ENCODE assay signal across 20 cellular contexts in the genomic region with DNA sequence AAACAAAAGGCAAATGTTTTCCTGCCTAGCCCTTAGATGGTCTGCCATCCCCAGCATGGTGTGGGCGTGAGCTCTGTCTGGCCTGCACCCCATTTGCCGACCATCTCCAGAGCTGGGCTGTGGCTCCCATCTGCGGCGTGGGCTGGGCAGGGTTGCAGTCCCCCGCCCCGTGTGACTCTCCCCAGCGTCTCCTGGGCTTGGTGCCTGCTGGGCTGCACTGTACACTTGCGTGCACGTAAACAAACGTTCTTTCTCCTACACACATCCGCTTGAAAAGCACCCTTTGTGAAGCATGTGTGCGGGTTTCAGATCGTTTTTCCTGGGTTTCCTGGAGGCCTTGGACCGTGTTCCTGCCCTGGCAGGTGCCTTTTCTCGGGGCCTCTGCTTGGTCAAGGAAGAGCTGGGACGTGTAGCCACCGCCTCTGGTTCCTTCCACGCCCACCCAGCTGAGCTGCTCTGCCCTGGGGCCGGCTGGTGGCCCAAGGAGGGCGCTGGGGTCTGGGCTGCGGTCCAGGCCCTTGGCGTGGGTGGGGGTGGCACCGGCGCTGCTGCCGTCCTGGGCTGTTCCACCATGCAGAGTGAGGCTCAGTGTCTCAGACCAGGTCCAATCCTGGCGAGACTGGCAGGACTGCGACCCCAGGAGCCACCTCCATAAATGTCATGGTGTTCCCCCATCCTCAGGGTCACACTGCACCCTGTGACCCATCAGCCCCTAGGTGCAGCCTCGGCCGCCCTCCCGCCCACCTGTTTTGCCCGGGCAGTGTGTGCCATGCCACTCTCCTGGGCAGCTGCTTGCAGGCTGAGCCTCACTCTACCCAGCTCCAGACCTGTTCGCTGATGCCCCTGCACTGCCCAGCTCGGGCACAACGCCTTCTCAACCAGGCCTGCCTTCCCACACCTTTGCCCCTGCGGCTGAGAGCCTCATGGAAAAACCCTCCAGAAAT. TPM values are rescaled to one million over a fixed set of nuclear protein-coding genes. Genes with fewer than 3 reads are reported as not detected.
DNase-seq lines count a peak whose midpoint lies in the region; ATAC-seq, FAIRE-seq and TF ChIP-seq lines count a peak whose summit lies in the region.
"Had no signal": no experiment of that assay in that cellular context is flagged by ENCODE, and none has a peak within 500 bp of the region (broad histone marks: within the 10 kb centered on the region; RNA-seq: fewer than 3 reads in every experiment).

No MANE protein-coding gene starts in this region.

- H4K20me1 ChIP-seq in K562 (replicated peaks; ENCODE audit: control insufficient read depth, insufficient read depth, low read length) = no peaks in the 10 kb centered on the region

- no peak overlapping the region for H3K4me2 ChIP-seq in K562 (ENCODE audit: insufficient read depth, low read length)

- no peaks in the 10 kb centered on the region for H3K4me1 Mint-ChIP-seq in activated T-cell treated with anti-CD3 and anti-CD28 coated beads, Interleukin-2, amount 50 U/mL, for 72 hours (ENCODE audit: low read depth)
- H3K4me1 Mint-ChIP-seq in activated T-cell treated with anti-CD3 and anti-CD28 coated beads, Interleukin-2, amount 50 U/mL, for 4 hours (ENCODE audit: low read depth) = no peaks in the 10 kb centered on the region
- peaks cover 7% of the 10 kb centered on the region for H3K4me1 Mint-ChIP-seq in memory B cell
- H3K4me1 Mint-ChIP-seq: activated CD4-positive, alpha-beta memory T cell treated with anti-CD3 and anti-CD28 coated beads, Interleukin-2, amount 10 ng/mL, durations not matched to agents 7 days and 5 days; activated naive CD8-positive, alpha-beta T cell treated with anti-CD3 and anti-CD28 coated beads, Interleukin-2, amount 50 U/mL, for 24 hours had no signal

- H3K27ac Mint-ChIP-seq in activated T-cell treated with anti-CD3 and anti-CD28 coated beads, Interleukin-2, amount 50 U/mL, for 72 hours = no peak overlapping the region
- peak overlapping the region; percentile 45 for H3K27ac Mint-ChIP-seq in memory B cell
- H3K27ac Mint-ChIP-seq: activated CD4-positive, alpha-beta memory T cell treated with anti-CD3 and anti-CD28 coated beads, Interleukin-2, amount 10 ng/mL, durations not matched to agents 7 days and 5 days; activated naive CD8-positive, alpha-beta T cell treated with anti-CD3 and anti-CD28 coated beads, Interleukin-2, amount 50 U/mL, for 24 hours; CD4-positive, alpha-beta T cell; stimulated activated effector memory CD8-positive, alpha-beta T cell treated with anti-CD3 and anti-CD28 coated beads, Interleukin-12 subunit alpha, Interleukin-12 subunit beta, amount 100 ng/mL, for 72 hours; T-helper 1 cell treated with Interleukin-12 subunit alpha and Interleukin-12 subunit beta and Interleukin-4 antibody, amounts not matched to agents 30 μg/mL and 1 μg/mL, for 36 hours had no signal

- no peaks in the 10 kb centered on the region for H3K9me3 ChIP-seq in K562 (replicated peaks; ENCODE audit: control insufficient read depth, insufficient read depth, low read depth, low read length)
- H3K9me3 ChIP-seq: left lung, upper lobe of left lung had no signal

- in situ Hi-C loops in K562 (cut with MboI) = no loop called here

- H3K27me3 ChIP-seq in K562 (ENCODE audit: control insufficient read depth in 2 of 2, insufficient read depth in 2 of 2, low read length in 2 of 2) = no peaks in the 10 kb centered on the region
- H3K27me3 ChIP-seq: left lung, upper lobe of left lung had no signal

- no peaks in the 10 kb centered on the region for H3K79me2 ChIP-seq in K562 (ENCODE audit: control insufficient read depth, insufficient read depth, low read length)

- no peak overlapping the region for H3K27ac ChIP-seq in K562 (ENCODE audit: extremely low read depth, low read depth, low read length)
- H3K27ac ChIP-seq: left lung, upper lobe of left lung, WERI-Rb-1 had no signal

- TF ChIP-seq CTCF in K562 (IDR thresholded peaks at IDR 0.05 in 2 of 3, conservative IDR thresholded peaks at IDR 0.05 in 1 of 3; ENCODE audit: insufficient read depth in 2 of 3, low read depth in 1 of 3, low read length in 3 of 3) = no peak

- peaks cover 0 to 33% of the 10 kb centered on the region in 2 experiments; a peak in 2 of 5 replicates for H3K4me1 ChIP-seq in K562 (replicated peaks in 1 of 2; ENCODE audit: control insufficient read depth in 2 of 2, insufficient read depth in 2 of 2, low read length in 2 of 2)
- H3K4me1 ChIP-seq: left lung had no signal

- FAIRE-seq in K562 (lab: Jason Lieb, UNC) = no peak

- H3K36me3 ChIP-seq in K562 (ENCODE audit: control insufficient read depth, insufficient read depth, low read length) = peaks cover 61% of the 10 kb centered on the region

- TF ChIP-seq EP300 in K562 (IDR thresholded peaks at IDR 0.05; ENCODE audit: low read length) = no peak

- no peak overlapping the region for H2AFZ ChIP-seq in K562 (ENCODE audit: low read depth, low read length)

- H3K4me3 Mint-ChIP-seq in activated T-cell treated with anti-CD3 and anti-CD28 coated beads, Interleukin-2, amount 50 U/mL, for 72 hours = no peak overlapping the region
- H3K4me3 Mint-ChIP-seq in activated T-cell treated with anti-CD3 and anti-CD28 coated beads, Interleukin-2, amount 50 U/mL, for 4 hours = no peak overlapping the region
- no peak overlapping the region for H3K4me3 Mint-ChIP-seq in memory B cell
- H3K4me3 Mint-ChIP-seq: activated CD4-positive, alpha-beta memory T cell treated with anti-CD3 and anti-CD28 coated beads, Interleukin-2, amount 10 ng/mL, durations not matched to agents 7 days and 5 days; activated naive CD8-positive, alpha-beta T cell treated with anti-CD3 and anti-CD28 coated beads, Interleukin-2, amount 50 U/mL, for 24 hours; CD4-positive, alpha-beta T cell; stimulated activated effector memory CD8-positive, alpha-beta T cell treated with anti-CD3 and anti-CD28 coated beads, Interleukin-12 subunit alpha, Interleukin-12 subunit beta, amount 100 ng/mL, for 72 hours; T-helper 1 cell treated with Interleukin-12 subunit alpha and Interleukin-12 subunit beta and Interleukin-4 antibody, amounts not matched to agents 30 μg/mL and 1 μg/mL, for 36 hours had no signal

- CTCF ChIA-PET in K562 (lab: Yijun Ruan, JAX; ENCODE audit: low intra/inter-chr PET ratio) = interaction anchor here (0.7 kb wide), 1 partner anchor 826 kb away, joined by 4 read pairs; no protein-coding TSS in a partner anchor

- ATAC-seq in activated T-cell treated with anti-CD3 and anti-CD28 coated beads, Interleukin-2, amount 50 U/mL, for 72 hours (replicated peaks in 1 of 2) = peak; percentile 8 to 19
- no peak for ATAC-seq in activated T-cell treated with anti-CD3 and anti-CD28 coated beads, Interleukin-2, amount 50 U/mL, for 4 hours
- ATAC-seq in K562 (no peak), memory B cell (ENCODE audit: low read depth) (no peak)
- ATAC-seq: activated naive CD8-positive, alpha-beta T cell treated with anti-CD3 and anti-CD28 coated beads, Interleukin-2, amount 50 U/mL, for 24 hours; left lung; Right ventricle myocardium inferior; stimulated activated effector memory CD8-positive, alpha-beta T cell treated with anti-CD3 and anti-CD28 coated beads, Interleukin-12 subunit alpha, Interleukin-12 subunit beta, amount 100 ng/mL, for 72 hours had no signal

- TF ChIP-seq RAD21 in K562 (CRISPR knock-in tag; conservative IDR thresholded peaks at IDR 0.05 in 1 of 2, IDR thresholded peaks at IDR 0.05 in 1 of 2) = no peak

- no peak for TF ChIP-seq POLR2A in K562 (conservative IDR thresholded peaks at IDR 0.05)

- H3K9ac ChIP-seq in K562 (ENCODE audit: insufficient read depth in 1 of 2, low read depth in 2 of 2, low read length in 2 of 2) = peak overlapping the region in 1 of 2 experiments; percentile 45; a peak in 1 of 4 replicates

- no peaks in the 10 kb centered on the region for H3K9me3 Mint-ChIP-seq in activated T-cell treated with anti-CD3 and anti-CD28 coated beads, Interleukin-2, amount 50 U/mL, for 72 hours
- no peaks in the 10 kb centered on the region for H3K9me3 Mint-ChIP-seq in activated T-cell treated with anti-CD3 and anti-CD28 coated beads, Interleukin-2, amount 50 U/mL, for 4 hours
- H3K9me3 Mint-ChIP-seq in memory B cell = no peaks in the 10 kb centered on the region
- H3K9me3 Mint-ChIP-seq: activated CD4-positive, alpha-beta memory T cell treated with anti-CD3 and anti-CD28 coated beads, Interleukin-2, amount 10 ng/mL, durations not matched to agents 7 days and 5 days; activated naive CD8-positive, alpha-beta T cell treated with anti-CD3 and anti-CD28 coated beads, Interleukin-2, amount 50 U/mL, for 24 hours; CD4-positive, alpha-beta T cell; stimulated activated effector memory CD8-positive, alpha-beta T cell treated with anti-CD3 and anti-CD28 coated beads, Interleukin-12 subunit alpha, Interleukin-12 subunit beta, amount 100 ng/mL, for 72 hours; T-helper 1 cell treated with Interleukin-12 subunit alpha and Interleukin-12 subunit beta and Interleukin-4 antibody, amounts not matched to agents 30 μg/mL and 1 μg/mL, for 36 hours had no signal

- POLR2A ChIA-PET in K562 (lab: Yijun Ruan, JAX) = interaction anchor here (0.6 to 2.2 kb wide), 3 partner anchors 8 to 14 kb away, joined by 3 to 8 read pairs (median 4); no protein-coding TSS in a partner anchor

- no peaks in the 10 kb centered on the region for H3K9me1 ChIP-seq in K562 (ENCODE audit: control insufficient read depth, insufficient read depth, low read length)

- peaks cover 3 to 12% of the 10 kb centered on the region in 2 donors for H3K36me3 Mint-ChIP-seq in activated T-cell treated with anti-CD3 and anti-CD28 coated beads, Interleukin-2, amount 50 U/mL, for 72 hours (ENCODE audit: insufficient read depth in 2 of 2)
- H3K36me3 Mint-ChIP-seq in activated T-cell treated with anti-CD3 and anti-CD28 coated beads, Interleukin-2, amount 50 U/mL, for 4 hours (ENCODE audit: insufficient read depth) = peaks cover 16% of the 10 kb centered on the region
- peaks cover 13% of the 10 kb centered on the region for H3K36me3 Mint-ChIP-seq in memory B cell

- no peak overlapping the region for H3K4me3 ChIP-seq in K562
- H3K4me3 ChIP-seq: left lung, upper lobe of left lung had no signal

- BruUV-seq in K562 (replicated peaks; lab: Mats Ljungman, UMichigan) = no TSS peak

- DNase-seq in activated T-cell treated with anti-CD3 and anti-CD28 coated beads, Interleukin-2, amount 50 U/mL, for 72 hours = no peak
- no peak for DNase-seq in activated T-cell treated with anti-CD3 and anti-CD28 coated beads, Interleukin-2, amount 50 U/mL, for 4 hours
- DNase-seq in K562 (ENCODE audit: extremely low read depth in 1 of 4, low spot score in 3 of 4) = no peak
- no peak for DNase-seq in memory B cell (ENCODE audit: low spot score in 2 of 2)
- DNase-seq in superior temporal gyrus (ENCODE audit: extremely low spot score) = peak; percentile 71
- no peak for DNase-seq in GF-D8 (lab: John Stamatoyannopoulos, UW)
- no peak for DNase-seq in HUDEP-2 (lab: John Stamatoyannopoulos, UW; ENCODE audit: unreplicated experiment in 76 of 76)
- no peak for DNase-seq in NCI-H1417 treated with DMSO at 0.1 percent for 48 hours (lab: John Stamatoyannopoulos, UW)
- DNase-seq: activated CD4-positive, alpha-beta memory T cell treated with anti-CD3 and anti-CD28 coated beads, Interleukin-2, amount 10 ng/mL, durations not matched to agents 7 days and 5 days; activated naive CD8-positive, alpha-beta T cell treated with anti-CD3 and anti-CD28 coated beads, Interleukin-2, amount 50 U/mL, for 24 hours; CD4-positive, alpha-beta T cell; NCI-H1436 treated with DMSO at 0.1 percent for 48 hours; NCI-H226; stimulated activated CD4-positive, alpha-beta T cell treated with anti-CD3 and anti-CD28 coated beads, Interleukin-12 subunit alpha, Interleukin-12 subunit beta, amount 100 ng/mL, for 4 hours; WERI-Rb-1 had no signal

- WGBS in K562 (ENCODE audit: insufficient coverage, low coverage, missing lambda C conversion rate) = 92% methylated on average over 33 of the region's 35 CpGs

- H3K27me3 Mint-ChIP-seq in activated T-cell treated with anti-CD3 and anti-CD28 coated beads, Interleukin-2, amount 50 U/mL, for 72 hours (ENCODE audit: low read depth) = no peaks in the 10 kb centered on the region
- no peaks in the 10 kb centered on the region for H3K27me3 Mint-ChIP-seq in activated T-cell treated with anti-CD3 and anti-CD28 coated beads, Interleukin-2, amount 50 U/mL, for 4 hours (ENCODE audit: low read depth)
- no peaks in the 10 kb centered on the region for H3K27me3 Mint-ChIP-seq in memory B cell
- H3K27me3 Mint-ChIP-seq: activated CD4-positive, alpha-beta memory T cell treated with anti-CD3 and anti-CD28 coated beads, Interleukin-2, amount 10 ng/mL, durations not matched to agents 7 days and 5 days; activated naive CD8-positive, alpha-beta T cell treated with anti-CD3 and anti-CD28 coated beads, Interleukin-2, amount 50 U/mL, for 24 hours; CD4-positive, alpha-beta T cell had no signal

- intact Hi-C loops in K562 (cut with micrococcal nuclease) = no loop called here

RNA-seq across cellular contexts. Expression of a gene that starts 9.9 kb away (rescaled TPM):
- total RNA-seq in activated T-cell treated with anti-CD3 and anti-CD28 coated beads, Interleukin-2, amount 50 U/mL, for 72 hours = 1 to 10 TPM in 1 of 2 donors, under 1 TPM in 1; 0.26 to 1.1 TPM
- under 1 TPM; 0.08 to 0.24 (median 0.16) TPM for total RNA-seq in activated T-cell treated with anti-CD3 and anti-CD28 coated beads, Interleukin-2, amount 50 U/mL, for 4 hours
- total RNA-seq in K562 (2011; cell fraction: chromatin; rRNA removed; ENCODE audit: low replicate concordance) = 10.8 and 42.1 TPM in 2 replicates
- 29.0 and 32.5 TPM in 2 replicates for total RNA-seq in K562 (2011; cell fraction: nucleolus; rRNA removed)
- 13.0 and 13.4 TPM in 2 replicates for total RNA-seq in K562 (2011; cell fraction: nucleoplasm; rRNA removed)
- total RNA-seq in K562 (2014; rRNA removed) (2.3 and 4.5 TPM in 2 replicates), K562 (2014; rRNA removed; fragmentation: Illumina TruSeq; extraction: Trizol) (0.06 and 0.18 TPM in 2 replicates), K562 (2015; rRNA removed; fragmentation: Illumina TruSeq; extraction: Trizol) (0.33 and 1.2 TPM in 2 replicates), K562 (2021) (3.3 and 3.4 TPM in 2 replicates)
- polyA plus RNA-seq in K562 (2011; rRNA removed) (0.81 and 1.8 TPM in 2 replicates), K562 (2014; fragmentation: Illumina TruSeq; extraction: Trizol) (0.34 and 1.1 TPM in 2 replicates), K562 (2014; fragmentation: Nextera tagmentation; extraction: Ambion mirVana) (under 1 TPM in 1 of 2 experiments, not detected in 1; 0.03 TPM), K562 (2014; rRNA removed) (1.5 and 4.5 TPM in 2 replicates)
- 0.55 and 1.9 TPM in 2 replicates for polyA plus RNA-seq in K562 (2011; cell fraction: cytosol; rRNA removed)
- 15.2 and 24.6 TPM in 2 replicates for polyA plus RNA-seq in K562 (2011; cell fraction: nucleus; rRNA removed)
- polyA plus RNA-seq in K562 (2012) = 3.2 and 13.5 TPM in 2 replicates
- polyA minus RNA-seq in K562 (2011; rRNA and poly(A)+ RNA removed) = 0.33 and 1.1 TPM in 2 replicates
- 1.7 and 1.9 TPM in 2 replicates for polyA minus RNA-seq in K562 (2011; cell fraction: cytosol; rRNA and poly(A)+ RNA removed)
- polyA minus RNA-seq in K562 (2011; cell fraction: nucleus; rRNA and poly(A)+ RNA removed) = 8.8 and 11.0 TPM in 2 replicates

RNA-seq across cellular contexts. Expression of a gene that starts 14.1 kb away (rescaled TPM):
- total RNA-seq in activated T-cell treated with anti-CD3 and anti-CD28 coated beads, Interleukin-2, amount 50 U/mL, for 72 hours = 100 to 1,000 TPM; 225 to 231 TPM
- total RNA-seq in activated T-cell treated with anti-CD3 and anti-CD28 coated beads, Interleukin-2, amount 50 U/mL, for 4 hours = 100 to 1,000 TPM; 234 to 251 (median 247) TPM
- 163 and 370 TPM in 2 replicates for total RNA-seq in K562 (2011; cell fraction: chromatin; rRNA removed; ENCODE audit: low replicate concordance)
- total RNA-seq in K562 (2011; cell fraction: nucleolus; rRNA removed) = 214 and 227 TPM in 2 replicates
- 128 and 149 TPM in 2 replicates for total RNA-seq in K562 (2011; cell fraction: nucleoplasm; rRNA removed)
- total RNA-seq in K562 (2014; rRNA removed) (64.7 and 104 TPM in 2 replicates), K562 (2014; rRNA removed; fragmentation: Illumina TruSeq; extraction: Trizol) (103 and 114 TPM in 2 replicates), K562 (2015; rRNA removed; fragmentation: Illumina TruSeq; extraction: Trizol) (96.9 and 104 TPM in 2 replicates), K562 (2021) (208 and 215 TPM in 2 replicates)
- polyA plus RNA-seq in K562 (2011; rRNA removed) (132 and 145 TPM in 2 replicates), K562 (2014; fragmentation: Illumina TruSeq; extraction: Trizol) (222 and 254 TPM in 2 replicates), K562 (2014; fragmentation: Nextera tagmentation; extraction: Ambion mirVana) (10 to 100 TPM; 36.6 to 45.1 TPM), K562 (2014; rRNA removed) (171 and 184 TPM in 2 replicates)
- polyA plus RNA-seq in K562 (2011; cell fraction: cytosol; rRNA removed) = 67.6 and 119 TPM in 2 replicates
- 140 and 142 TPM in 2 replicates for polyA plus RNA-seq in K562 (2011; cell fraction: nucleus; rRNA removed)
- polyA plus RNA-seq in K562 (2012) = 143 and 153 TPM in 2 replicates
- 118 and 130 TPM in 2 replicates for polyA minus RNA-seq in K562 (2011; rRNA and poly(A)+ RNA removed)
- polyA minus RNA-seq in K562 (2011; cell fraction: cytosol; rRNA and poly(A)+ RNA removed) = 69.2 and 93.4 TPM in 2 replicates
- polyA minus RNA-seq in K562 (2011; cell fraction: nucleus; rRNA and poly(A)+ RNA removed) = 62.3 and 72.8 TPM in 2 replicates

RNA-seq across cellular contexts. Expression of a gene that starts 28.1 kb away (rescaled TPM):
- total RNA-seq in activated T-cell treated with anti-CD3 and anti-CD28 coated beads, Interleukin-2, amount 50 U/mL, for 72 hours = 10 to 100 TPM; 39.1 to 44.8 TPM
- total RNA-seq in activated T-cell treated with anti-CD3 and anti-CD28 coated beads, Interleukin-2, amount 50 U/mL, for 4 hours = 100 to 1,000 TPM; 108 to 133 (median 112) TPM
- total RNA-seq in K562 (2011; cell fraction: chromatin; rRNA removed; ENCODE audit: low replicate concordance) = 2.8 and 6.4 TPM in 2 replicates
- total RNA-seq in K562 (2011; cell fraction: nucleolus; rRNA removed) = 8.8 and 12.3 TPM in 2 replicates
- total RNA-seq in K562 (2011; cell fraction: nucleoplasm; rRNA removed) = 3.4 and 7.0 TPM in 2 replicates
- total RNA-seq in K562 (2014; rRNA removed) = 74.8 and 100.0 TPM in 2 replicates
- 6.7 TPM in 2 replicates for total RNA-seq in K562 (2014; rRNA removed; fragmentation: Illumina TruSeq; extraction: Trizol)
- total RNA-seq in K562 (2015; rRNA removed; fragmentation: Illumina TruSeq; extraction: Trizol) = 29.6 and 31.9 TPM in 2 replicates
- 50.5 and 53.7 TPM in 2 replicates for total RNA-seq in K562 (2021)
- polyA plus RNA-seq in K562 (2011; rRNA removed) = 15.8 and 16.5 TPM in 2 replicates
- polyA plus RNA-seq in K562 (2011; cell fraction: cytosol; rRNA removed) = 21.3 and 65.5 TPM in 2 replicates
- polyA plus RNA-seq in K562 (2011; cell fraction: nucleus; rRNA removed) = 12.1 and 18.1 TPM in 2 replicates
- polyA plus RNA-seq in K562 (2012) = 34.9 and 46.9 TPM in 2 replicates
- polyA plus RNA-seq in K562 (2014; fragmentation: Illumina TruSeq; extraction: Trizol) = 10.3 and 22.1 TPM in 2 replicates
- polyA plus RNA-seq in K562 (2014; fragmentation: Nextera tagmentation; extraction: Ambion mirVana) = 1 to 10 TPM; 1.5 to 2.4 TPM
- polyA plus RNA-seq in K562 (2014; rRNA removed) = 53.3 and 75.7 TPM in 2 replicates
- 2.6 and 4.5 TPM in 2 replicates for polyA minus RNA-seq in K562 (2011; rRNA and poly(A)+ RNA removed)
- 17.2 and 24.6 TPM in 2 replicates for polyA minus RNA-seq in K562 (2011; cell fraction: cytosol; rRNA and poly(A)+ RNA removed)
- 7.1 and 7.8 TPM in 2 replicates for polyA minus RNA-seq in K562 (2011; cell fraction: nucleus; rRNA and poly(A)+ RNA removed)

RNA-seq across cellular contexts. Expression of a gene that starts 28.2 kb away (rescaled TPM):
- 10 to 100 TPM; 22.1 to 23.8 TPM for total RNA-seq in activated T-cell treated with anti-CD3 and anti-CD28 coated beads, Interleukin-2, amount 50 U/mL, for 72 hours
- 10 to 100 TPM; 21.8 to 27.4 (median 23.1) TPM for total RNA-seq in activated T-cell treated with anti-CD3 and anti-CD28 coated beads, Interleukin-2, amount 50 U/mL, for 4 hours
- total RNA-seq in K562 (2011; cell fraction: chromatin; rRNA removed; ENCODE audit: low replicate concordance) = 42.1 and 68.9 TPM in 2 replicates
- total RNA-seq in K562 (2011; cell fraction: nucleolus; rRNA removed) = 52.6 and 53.5 TPM in 2 replicates
- 51.0 and 57.1 TPM in 2 replicates for total RNA-seq in K562 (2011; cell fraction: nucleoplasm; rRNA removed)
- total RNA-seq in K562 (2014; rRNA removed) (22.3 and 24.0 TPM in 2 replicates), K562 (2014; rRNA removed; fragmentation: Illumina TruSeq; extraction: Trizol) (4.7 and 6.1 TPM in 2 replicates), K562 (2015; rRNA removed; fragmentation: Illumina TruSeq; extraction: Trizol) (13.6 and 13.9 TPM in 2 replicates), K562 (2021) (19.9 and 22.2 TPM in 2 replicates)
- polyA plus RNA-seq in K562 (2011; rRNA removed) (18.6 and 20.7 TPM in 2 replicates), K562 (2014; fragmentation: Illumina TruSeq; extraction: Trizol) (9.0 and 13.6 TPM in 2 replicates), K562 (2014; fragmentation: Nextera tagmentation; extraction: Ambion mirVana) (1 to 10 TPM in 1 of 2 experiments, under 1 TPM in 1; 0.69 to 1.0 TPM), K562 (2014; rRNA removed) (31.5 and 33.3 TPM in 2 replicates)
- polyA plus RNA-seq in K562 (2011; cell fraction: cytosol; rRNA removed) = 20.9 and 40.1 TPM in 2 replicates
- polyA plus RNA-seq in K562 (2011; cell fraction: nucleus; rRNA removed) = 55.5 and 97.5 TPM in 2 replicates
- polyA plus RNA-seq in K562 (2012) = 18.3 and 26.9 TPM in 2 replicates
- polyA minus RNA-seq in K562 (2011; rRNA and poly(A)+ RNA removed) = 1.6 and 5.7 TPM in 2 replicates
- polyA minus RNA-seq in K562 (2011; cell fraction: cytosol; rRNA and poly(A)+ RNA removed) = 7.7 and 10.3 TPM in 2 replicates
- 11.7 and 13.1 TPM in 2 replicates for polyA minus RNA-seq in K562 (2011; cell fraction: nucleus; rRNA and poly(A)+ RNA removed)

Comparison
In these comparisons a context has a peak if more than half of its experiments do, and no peak if none do; other contexts are left out.
1. ATAC-seq: peak in activated T-cell treated with anti-CD3 and anti-CD28 coated beads, Interleukin-2, amount 50 U/mL, for 72 hours (2 of 2); none in activated T-cell treated with anti-CD3 and anti-CD28 coated beads, Interleukin-2, amount 50 U/mL, for 4 hours (0 of 2), K562 (single experiment) and memory B cell (single experiment).